Comparison of ENCODE assay signal across 15 cellular contexts in genomic region chr10:62005281-62005680, GRCh38.
DNase-seq lines count a peak whose midpoint lies in the region; ATAC-seq and TF ChIP-seq lines count a peak whose summit lies in the region.
"Had no signal": no experiment of that assay in that cellular context is flagged by ENCODE, and none has a peak within 500 bp of the region (broad histone marks: within the 10 kb centered on the region; RNA-seq: fewer than 3 reads in every experiment).

No MANE protein-coding gene starts in this region.

- H3K27me3 Mint-ChIP-seq in CD8-positive, alpha-beta T cell (ENCODE audit: low read depth), result no peaks in the 10 kb centered on the region
- no peaks in the 10 kb centered on the region for H3K27me3 Mint-ChIP-seq in IgD-negative memory B cell
- H3K27me3 Mint-ChIP-seq: CD8-positive, alpha-beta memory T cell had no signal

- POLR2A ChIA-PET in CD8-positive, alpha-beta T cell (lab: Charles Lee), result interaction anchor here (0.7 kb wide), 1 partner anchor 14 kb away, joined by 3 read pairs; no protein-coding TSS in a partner anchor

- H3K4me3 Mint-ChIP-seq in CD8-positive, alpha-beta T cell, result no peak overlapping the region
- peak overlapping the region in 2 of 4 donors; percentile 5 to 46 for H3K4me3 Mint-ChIP-seq in IgD-negative memory B cell

- no peaks in the 10 kb centered on the region for H3K36me3 ChIP-seq in CD8-positive, alpha-beta T cell (ENCODE audit: insufficient read depth, low read length)
- H3K36me3 ChIP-seq in fibroblast of lung (ENCODE audit: control insufficient read depth, insufficient read depth, low read length), result peaks cover 1% of the 10 kb centered on the region
- peaks cover 0 to 2% (median 0%) of the 10 kb centered on the region in 3 donors for H3K36me3 ChIP-seq in skeletal muscle tissue (ENCODE audit: control insufficient read depth in 3 of 3, insufficient read depth in 3 of 3, low read length in 3 of 3)

- no peak overlapping the region for H3K9ac ChIP-seq in fibroblast of lung (ENCODE audit: insufficient read depth, low read length)
- H3K9ac ChIP-seq in skeletal muscle tissue (ENCODE audit: low read depth in 1 of 3, low read length in 3 of 3), result no peak overlapping the region

- intact Hi-C loops in CD8-positive, alpha-beta T cell (cut with DNase I, micrococcal nuclease), result no loop called here

- H2AFZ ChIP-seq in fibroblast of lung (ENCODE audit: low read length), result no peak overlapping the region

- H4K20me1 ChIP-seq in fibroblast of lung (ENCODE audit: control insufficient read depth, extremely low read depth, insufficient read depth, low read length), result no peaks in the 10 kb centered on the region

- TF ChIP-seq CTCF in CD8-positive, alpha-beta T cell (IDR thresholded peaks at IDR 0.05), result no peak
- TF ChIP-seq CTCF in fibroblast of lung (conservative IDR thresholded peaks at IDR 0.05 in 1 of 2, IDR thresholded peaks at IDR 0.05 in 1 of 2; ENCODE audit: low read depth in 1 of 2, low read length in 2 of 2), result no peak

- DNase-seq in CD8-positive, alpha-beta T cell, result no peak
- peak in 1 of 2 donors; percentile 18 for DNase-seq in fibroblast of lung (ENCODE audit: low read depth in 2 of 2)
- no peak for DNase-seq in NK-92 treated with Interleukin-12 subunit alpha and Interleukin-12 subunit beta, amount 100 ng/mL, for 24 hours (lab: John Stamatoyannopoulos, UW)
- DNase-seq in DMS79 (lab: John Stamatoyannopoulos, UW), result no peak
- DNase-seq: CD8-positive, alpha-beta memory T cell; foreskin keratinocyte; GDM1; H7; midbrain; NCI-H2107; stimulated activated CD4-positive, alpha-beta T cell treated with anti-CD3 and anti-CD28 coated beads, Interleukin-2, amount 100 ng/mL, for 24 hours had no signal

- peaks cover 49% of the 10 kb centered on the region for H3K36me3 Mint-ChIP-seq in CD8-positive, alpha-beta T cell
- peaks cover 29% of the 10 kb centered on the region for H3K36me3 Mint-ChIP-seq in IgD-negative memory B cell

- no peaks in the 10 kb centered on the region for H3K9me3 ChIP-seq in CD8-positive, alpha-beta T cell (ENCODE audit: low read length)
- no peaks in the 10 kb centered on the region for H3K9me3 ChIP-seq in fibroblast of lung (ENCODE audit: control insufficient read depth, insufficient read depth, low read depth, low read length)
- no peaks in the 10 kb centered on the region for H3K9me3 ChIP-seq in skeletal muscle tissue (ENCODE audit: control insufficient read depth in 3 of 3, low read length in 3 of 3)
- H3K9me3 ChIP-seq: SJSA1 had no signal

- H3K79me2 ChIP-seq in fibroblast of lung (ENCODE audit: control insufficient read depth, insufficient read depth, low read length), result peaks cover 19% of the 10 kb centered on the region

- H3K4me3 ChIP-seq in CD8-positive, alpha-beta T cell (ENCODE audit: low read depth, low read length), result no peak overlapping the region
- H3K4me3 ChIP-seq in fibroblast of lung (replicated peaks in 1 of 4; ENCODE audit: control extremely low read depth in 1 of 4, insufficient read depth in 1 of 4, low read depth in 3 of 4, low read length in 4 of 4), result no peak overlapping the region
- H3K4me3 ChIP-seq in skeletal muscle tissue (ENCODE audit: low read length in 3 of 3), result no peak overlapping the region
- H3K4me3 ChIP-seq: SJSA1 had no signal

- no peak overlapping the region for H3K27ac ChIP-seq in CD8-positive, alpha-beta T cell (ENCODE audit: low read depth, low read length)
- H3K27ac ChIP-seq in fibroblast of lung (ENCODE audit: insufficient read depth, low read length) (peak overlapping the region; percentile 29), skeletal muscle tissue (ENCODE audit: low read depth, low read length) (peak overlapping the region; percentile 61)
- H3K27ac ChIP-seq: foreskin keratinocyte, SJSA1 had no signal

- H3K27me3 ChIP-seq in CD8-positive, alpha-beta T cell (ENCODE audit: insufficient read depth, low read length), result no peaks in the 10 kb centered on the region
- H3K27me3 ChIP-seq in fibroblast of lung (ENCODE audit: control insufficient read depth, insufficient read depth, low read length) (no peaks in the 10 kb centered on the region), skeletal muscle tissue (ENCODE audit: control insufficient read depth in 3 of 3, insufficient read depth in 3 of 3, low read length in 3 of 3) (no peaks in the 10 kb centered on the region)
- H3K27me3 ChIP-seq: foreskin keratinocyte, SJSA1 had no signal

- no peak overlapping the region for H3K4me2 ChIP-seq in fibroblast of lung (ENCODE audit: extremely low read depth, insufficient read depth, low read length)

- H3K9me3 Mint-ChIP-seq in CD8-positive, alpha-beta T cell, result no peaks in the 10 kb centered on the region
- peaks cover 0 to 3% (median 0%) of the 10 kb centered on the region in 3 donors for H3K9me3 Mint-ChIP-seq in IgD-negative memory B cell
- H3K9me3 Mint-ChIP-seq: CD8-positive, alpha-beta memory T cell had no signal

- CTCF ChIA-PET in CD8-positive, alpha-beta T cell (lab: Charles Lee), result interaction anchor here (1.1 to 1.5 kb wide), 2 partner anchors 33 to 102 kb away, joined by 3 to 5 read pairs; no protein-coding TSS in a partner anchor

- no peaks in the 10 kb centered on the region for H3K4me1 ChIP-seq in CD8-positive, alpha-beta T cell (ENCODE audit: insufficient read depth, low read length)
- H3K4me1 ChIP-seq in fibroblast of lung (ENCODE audit: control insufficient read depth, extremely low read depth, insufficient read depth, low read length) (no peaks in the 10 kb centered on the region), skeletal muscle tissue (ENCODE audit: control insufficient read depth in 3 of 3, insufficient read depth in 3 of 3, low read length in 3 of 3) (peaks cover 3 to 22% (median 15%) of the 10 kb centered on the region in 3 donors)
- H3K4me1 ChIP-seq: foreskin keratinocyte had no signal

- H3K27ac Mint-ChIP-seq in CD8-positive, alpha-beta T cell, result peak overlapping the region; percentile 2
- peak overlapping the region; percentile 32 to 92 (median 84) for H3K27ac Mint-ChIP-seq in IgD-negative memory B cell

- ATAC-seq in CD8-positive, alpha-beta T cell, result no peak
- no peak for ATAC-seq in GM21447 (IDR thresholded peaks at IDR 0.05; ENCODE audit: unreplicated experiment)
- ATAC-seq: foreskin keratinocyte had no signal

- H3K4me1 Mint-ChIP-seq in CD8-positive, alpha-beta T cell (ENCODE audit: low read depth), result peaks cover 48% of the 10 kb centered on the region
- H3K4me1 Mint-ChIP-seq in IgD-negative memory B cell, result peaks cover 60 to 82% (median 68%) of the 10 kb centered on the region in 3 donors
